ENCODE assay signal across 8 cellular contexts in the genomic region with DNA sequence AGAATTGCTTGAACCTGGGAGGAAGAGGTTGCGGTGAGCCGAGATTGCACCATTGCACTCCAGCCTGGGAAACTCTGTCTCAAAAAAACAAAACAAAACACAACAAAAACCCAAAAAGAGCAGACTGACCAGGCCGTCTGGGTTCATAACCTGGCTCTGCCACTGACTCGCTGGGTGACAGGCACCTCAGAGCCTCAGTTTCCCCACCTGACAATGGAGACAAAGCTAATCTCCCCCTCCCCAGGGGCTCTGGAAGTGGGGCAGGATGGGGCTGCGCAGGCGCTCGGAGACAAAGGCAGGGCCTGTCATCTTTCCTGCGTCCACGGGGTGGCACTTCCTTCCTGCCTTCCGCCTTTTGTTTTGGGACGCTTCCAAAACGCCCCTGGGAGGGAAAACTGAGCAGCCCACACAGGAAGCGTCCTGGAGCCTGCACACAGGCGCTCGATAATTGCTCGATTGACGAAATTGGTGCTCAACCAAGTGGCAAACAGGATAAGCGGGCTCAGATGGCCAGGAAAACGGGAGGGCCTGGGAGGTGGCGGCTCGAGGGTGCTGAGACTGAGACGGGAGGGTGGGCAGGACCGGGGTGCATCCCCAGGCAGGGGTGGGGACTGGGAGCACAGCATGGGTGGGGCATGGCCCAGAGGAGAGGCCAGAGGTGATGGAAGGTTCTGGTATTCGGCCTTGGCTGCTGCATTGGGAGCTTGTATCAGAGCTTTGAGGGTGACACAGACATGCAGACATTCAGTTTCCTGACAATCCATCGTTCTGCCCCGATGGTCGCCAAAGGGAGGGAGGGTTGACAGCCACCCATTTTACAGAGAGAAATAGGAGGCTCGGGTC. TPM values are rescaled to one million over a fixed set of nuclear protein-coding genes. Genes with fewer than 3 reads are reported as not detected.
A peak's percentile ranks its signal among the peaks of the same experiment; 100 is the strongest.
DNase-seq lines count a peak whose midpoint lies in the region; ATAC-seq and TF ChIP-seq lines count a peak whose summit lies in the region.

No MANE protein-coding gene starts in this region.

- ATAC-seq in activated naive CD8-positive, alpha-beta T cell treated with anti-CD3 and anti-CD28 coated beads, Interleukin-2, amount 50 U/mL, for 24 hours = peak; percentile 52
- ATAC-seq in Right ventricle myocardium inferior (peak; percentile 57), HG03442 (IDR thresholded peaks at IDR 0.05; ENCODE audit: unreplicated experiment) (no peak)

- no peaks in the 10 kb centered on the region for H3K9me3 Mint-ChIP-seq in activated naive CD8-positive, alpha-beta T cell treated with anti-CD3 and anti-CD28 coated beads, Interleukin-2, amount 50 U/mL, for 24 hours
- no peaks in the 10 kb centered on the region for H3K9me3 Mint-ChIP-seq in type B pancreatic cell

- peaks cover 8% of the 10 kb centered on the region for H3K4me1 Mint-ChIP-seq in activated naive CD8-positive, alpha-beta T cell treated with anti-CD3 and anti-CD28 coated beads, Interleukin-2, amount 50 U/mL, for 24 hours
- H3K4me1 Mint-ChIP-seq in type B pancreatic cell (ENCODE audit: unreplicated experiment) = peaks cover 16% of the 10 kb centered on the region

- DNase-seq in Daoy (ENCODE audit: low read depth) = peak; percentile 92
- DNase-seq in NCI-H1048 (lab: John Stamatoyannopoulos, UW) = peak; percentile 39
- peak; percentile 59 for DNase-seq in SKM-1 treated with dmso at 0.1 percent for 144 hours (lab: John Stamatoyannopoulos, UW; ENCODE audit: unreplicated experiment)
- DNase-seq in activated naive CD8-positive, alpha-beta T cell treated with anti-CD3 and anti-CD28 coated beads, Interleukin-2, amount 50 U/mL, for 24 hours = peak; percentile 61
- peak; percentile 85 for DNase-seq in Right ventricle myocardium inferior (ENCODE audit: missing footprints)
- peak in 53 of 56 donors; percentile 23 to 87 (median 65) for DNase-seq in nucleus accumbens (lab: John Stamatoyannopoulos, UW)
- DNase-seq in type B pancreatic cell (ENCODE audit: extremely low spot score, unreplicated experiment) = peak; percentile 82

- peak overlapping the region; percentile 56 for H3K4me3 Mint-ChIP-seq in activated naive CD8-positive, alpha-beta T cell treated with anti-CD3 and anti-CD28 coated beads, Interleukin-2, amount 50 U/mL, for 24 hours
- H3K4me3 Mint-ChIP-seq in type B pancreatic cell = peak overlapping the region; percentile 83

- TF ChIP-seq CTCF in type B pancreatic cell (conservative IDR thresholded peaks at IDR 0.05) = peak; percentile 82

- intact Hi-C loops in Right ventricle myocardium inferior (cut with DNase I) = loop anchor here (1.0 to 5.0 kb wide), 3 partner anchors 66 to 243 kb away; no protein-coding TSS in a partner anchor

- no peaks in the 10 kb centered on the region for H3K27me3 Mint-ChIP-seq in activated naive CD8-positive, alpha-beta T cell treated with anti-CD3 and anti-CD28 coated beads, Interleukin-2, amount 50 U/mL, for 24 hours
- H3K27me3 Mint-ChIP-seq in type B pancreatic cell = no peaks in the 10 kb centered on the region

- H3K27ac Mint-ChIP-seq in activated naive CD8-positive, alpha-beta T cell treated with anti-CD3 and anti-CD28 coated beads, Interleukin-2, amount 50 U/mL, for 24 hours = peak overlapping the region; percentile 39
- H3K27ac Mint-ChIP-seq in type B pancreatic cell = peak overlapping the region; percentile 85

- H3K36me3 Mint-ChIP-seq in activated naive CD8-positive, alpha-beta T cell treated with anti-CD3 and anti-CD28 coated beads, Interleukin-2, amount 50 U/mL, for 24 hours (ENCODE audit: low read depth) = peaks cover 3% of the 10 kb centered on the region
- peaks cover 6% of the 10 kb centered on the region for H3K36me3 Mint-ChIP-seq in type B pancreatic cell

RNA-seq across cellular contexts. Expression of a gene that starts 17.8 kb away (rescaled TPM):
- 54.7 and 94.6 TPM in 2 replicates for total RNA-seq in Daoy (2014; rRNA removed; shearing (Covaris generic))
- 8.6 TPM for total RNA-seq in Right ventricle myocardium inferior
- total RNA-seq in type B pancreatic cell (ENCODE audit: low replicate concordance) = 15.0 and 43.2 TPM in 2 replicates

RNA-seq across cellular contexts. Expression of a gene that starts 48.5 kb away (rescaled TPM):
- 68.3 and 72.5 TPM in 2 replicates for total RNA-seq in Daoy (2014; rRNA removed; shearing (Covaris generic))
- total RNA-seq in Right ventricle myocardium inferior (12.8 TPM), type B pancreatic cell (ENCODE audit: low replicate concordance) (67.4 and 103 TPM in 2 replicates)

RNA-seq across cellular contexts. Expression of a gene that starts 59.6 kb away (rescaled TPM):
- 49.0 and 75.1 TPM in 2 replicates for total RNA-seq in Daoy (2014; rRNA removed; shearing (Covaris generic))
- total RNA-seq in Right ventricle myocardium inferior (434 TPM), type B pancreatic cell (ENCODE audit: low replicate concordance) (17.6 and 55.3 TPM in 2 replicates)

Comparison
In these comparisons a context has a peak if more than half of its experiments do, and no peak if none do; other contexts are left out.
1. DNase-seq: peak in every context shown above with its lines; median percentile 92 in Daoy; 85 in Right ventricle myocardium inferior; 82 in type B pancreatic cell; 65 in nucleus accumbens; 61 in activated naive CD8-positive, alpha-beta T cell treated with anti-CD3 and anti-CD28 coated beads, Interleukin-2, amount 50 U/mL, for 24 hours; 59 in SKM-1 treated with dmso at 0.1 percent for 144 hours; 39 in NCI-H1048.